16 cellular contexts compared by ENCODE assay signal in genomic region chr20:50130346-50130703, GRCh38. TPM values are rescaled to one million over a fixed set of nuclear protein-coding genes. Genes with fewer than 3 reads are reported as not detected.
DNase-seq lines count a peak whose midpoint lies in the region; ATAC-seq and TF ChIP-seq lines count a peak whose summit lies in the region.
"Had no signal": no experiment of that assay in that cellular context is flagged by ENCODE, and none has a peak within 500 bp of the region (broad histone marks: within the 10 kb centered on the region; RNA-seq: fewer than 3 reads in every experiment).

No MANE protein-coding gene starts in this region.

- H3K9me3 Mint-ChIP-seq in activated naive CD8-positive, alpha-beta T cell (ENCODE audit: low read depth): no peaks in the 10 kb centered on the region
- H3K9me3 Mint-ChIP-seq in activated naive CD8-positive, alpha-beta T cell treated with anti-CD3 and anti-CD28 coated beads for 36 hours: no peaks in the 10 kb centered on the region
- no peaks in the 10 kb centered on the region for H3K9me3 Mint-ChIP-seq in activated T-helper 2 cell treated with anti-CD3 and anti-CD28 coated beads, Interferon-gamma antibody, Interleukin-2, Interleukin-4, amounts not matched to agents 10 μg/mL and 5 μg/mL and 100 μg/mL, durations not matched to agents 14 hours and 24 hours and 36 hours
- H3K9me3 Mint-ChIP-seq: naive B cell had no signal

- peaks cover 2% of the 10 kb centered on the region for H3K36me3 Mint-ChIP-seq in activated naive CD8-positive, alpha-beta T cell
- peaks cover 16% of the 10 kb centered on the region for H3K36me3 Mint-ChIP-seq in activated naive CD8-positive, alpha-beta T cell treated with anti-CD3 and anti-CD28 coated beads for 36 hours
- peaks cover 55% of the 10 kb centered on the region for H3K36me3 Mint-ChIP-seq in activated T-helper 2 cell treated with anti-CD3 and anti-CD28 coated beads, Interferon-gamma antibody, Interleukin-2, Interleukin-4, amounts not matched to agents 10 μg/mL and 5 μg/mL and 100 μg/mL, durations not matched to agents 14 hours and 24 hours and 36 hours (ENCODE audit: low read depth)

- peaks cover 3% of the 10 kb centered on the region for H3K4me1 Mint-ChIP-seq in activated naive CD8-positive, alpha-beta T cell (ENCODE audit: low read depth)
- H3K4me1 Mint-ChIP-seq in activated naive CD8-positive, alpha-beta T cell treated with anti-CD3 and anti-CD28 coated beads for 36 hours: no peaks in the 10 kb centered on the region
- H3K4me1 Mint-ChIP-seq in activated T-helper 2 cell treated with anti-CD3 and anti-CD28 coated beads, Interferon-gamma antibody, Interleukin-2, Interleukin-4, amounts not matched to agents 10 μg/mL and 5 μg/mL and 100 μg/mL, durations not matched to agents 14 hours and 24 hours and 36 hours (ENCODE audit: low read depth): peaks cover 3% of the 10 kb centered on the region

- no peaks in the 10 kb centered on the region for H3K9me3 ChIP-seq in gastroesophageal sphincter
- H3K9me3 ChIP-seq in stomach smooth muscle (ENCODE audit: control insufficient read depth in 2 of 2, low read length in 2 of 2): no peaks in the 10 kb centered on the region
- H3K9me3 ChIP-seq: body of pancreas, spleen had no signal

- H3K27ac Mint-ChIP-seq in activated naive CD8-positive, alpha-beta T cell: peak overlapping the region; percentile 28
- H3K27ac Mint-ChIP-seq in activated naive CD8-positive, alpha-beta T cell treated with anti-CD3 and anti-CD28 coated beads for 36 hours: no peak overlapping the region
- no peak overlapping the region for H3K27ac Mint-ChIP-seq in activated T-helper 2 cell treated with anti-CD3 and anti-CD28 coated beads, Interferon-gamma antibody, Interleukin-2, Interleukin-4, amounts not matched to agents 10 μg/mL and 5 μg/mL and 100 μg/mL, durations not matched to agents 14 hours and 24 hours and 36 hours

- no peak for ATAC-seq in gastroesophageal sphincter
- ATAC-seq: body of pancreas had no signal

- H3K4me1 ChIP-seq in gastroesophageal sphincter: peaks cover 4 to 83% (median 12%) of the 10 kb centered on the region in 3 donors
- peaks cover 69% of the 10 kb centered on the region for H3K4me1 ChIP-seq in stomach smooth muscle (ENCODE audit: control insufficient read depth, insufficient read depth, low read length)

- H3K27ac ChIP-seq in RWPE1: peak overlapping the region; percentile 62
- peak overlapping the region; percentile 51 to 89 (median 84) for H3K27ac ChIP-seq in gastroesophageal sphincter
- peak overlapping the region; percentile 96 for H3K27ac ChIP-seq in stomach smooth muscle (ENCODE audit: low read length)
- H3K27ac ChIP-seq: body of pancreas, spleen had no signal

- no peaks in the 10 kb centered on the region for H3K27me3 ChIP-seq in gastroesophageal sphincter
- H3K27me3 ChIP-seq in stomach smooth muscle (ENCODE audit: control insufficient read depth in 1 of 2, insufficient read depth in 2 of 2, low read length in 2 of 2): no peaks in the 10 kb centered on the region
- H3K27me3 ChIP-seq: body of pancreas, spleen had no signal

- POLR2A ChIA-PET in RWPE1 (lab: Yijun Ruan, JAX; ENCODE audit: low non-redundant PET): no interaction called here

- intact Hi-C loops in activated T-helper 2 cell treated with anti-CD3 and anti-CD28 coated beads, Interferon-gamma antibody, Interleukin-2, Interleukin-4, amounts not matched to agents 10 μg/mL and 5 μg/mL and 100 μg/mL, durations not matched to agents 14 hours and 24 hours and 36 hours (cut with micrococcal nuclease): no loop called here

- H3K4me3 Mint-ChIP-seq in activated naive CD8-positive, alpha-beta T cell: no peak overlapping the region
- H3K4me3 Mint-ChIP-seq in activated naive CD8-positive, alpha-beta T cell treated with anti-CD3 and anti-CD28 coated beads for 36 hours: no peak overlapping the region
- H3K4me3 Mint-ChIP-seq in activated T-helper 2 cell treated with anti-CD3 and anti-CD28 coated beads, Interferon-gamma antibody, Interleukin-2, Interleukin-4, amounts not matched to agents 10 μg/mL and 5 μg/mL and 100 μg/mL, durations not matched to agents 14 hours and 24 hours and 36 hours (ENCODE audit: low read depth): no peak overlapping the region
- H3K4me3 Mint-ChIP-seq: naive B cell had no signal

- H3K36me3 ChIP-seq in gastroesophageal sphincter (peaks cover 0 to 77% of the 10 kb centered on the region in 2 donors), stomach smooth muscle (ENCODE audit: control insufficient read depth in 2 of 2, insufficient read depth in 2 of 2, low read length in 2 of 2) (peaks cover 26 to 35% of the 10 kb centered on the region in 2 donors)

- H3K9ac ChIP-seq in stomach smooth muscle (ENCODE audit: low read length in 2 of 2): peak overlapping the region; percentile 70 to 79

- TF ChIP-seq EP300 in gastroesophageal sphincter (IDR thresholded peaks at IDR 0.05): no peak

- 43% methylated on average over 1 of the region's 1 CpG; no CpG with 5 or more reads in 1 of the 2 donors for WGBS in gastroesophageal sphincter (ENCODE audit: low coverage in 1 of 2), 2 donors

- CTCF ChIA-PET in RWPE1 (lab: Yijun Ruan, JAX): no interaction called here

- DNase-seq in activated naive CD8-positive, alpha-beta T cell treated with anti-CD3 and anti-CD28 coated beads for 36 hours: no peak
- DNase-seq in RWPE1 (ENCODE audit: low spot score) (no peak), activated gamma-delta T cell (lab: John Stamatoyannopoulos, UW) (no peak), NCI-H526 treated with DMSO at 0.1 percent for 48 hours (lab: John Stamatoyannopoulos, UW) (no peak)
- no peak for DNase-seq in activated T-helper 2 cell treated with anti-CD3 and anti-CD28 coated beads, Interferon-gamma antibody, Interleukin-2, Interleukin-4, amounts not matched to agents 10 μg/mL and 5 μg/mL and 100 μg/mL, durations not matched to agents 14 hours and 24 hours and 36 hours (ENCODE audit: low spot score)
- DNase-seq: activated CD4-positive, alpha-beta T cell treated with anti-CD3 and anti-CD28 coated beads, Interleukin-2, amount 50 U/mL, for 1 hour; activated naive CD4-positive, alpha-beta T cell treated with anti-CD3 and anti-CD28 coated beads, Interleukin-2, amount 50 U/mL, for 16 hours; body of pancreas; naive B cell; NCI-H187 treated with DMSO at 0.1 percent for 48 hours; NCI-H446; NK-92 treated with Interleukin-12 subunit alpha and Interleukin-12 subunit beta, amount 100 ng/mL, for 24 hours; spleen had no signal

- no peak for TF ChIP-seq POLR2A in gastroesophageal sphincter (IDR thresholded peaks at IDR 0.05)

- H3K4me3 ChIP-seq in gastroesophageal sphincter: peak overlapping the region in 1 of 2 donors; percentile 29
- peak overlapping the region; percentile 71 to 91 for H3K4me3 ChIP-seq in stomach smooth muscle (ENCODE audit: low read length in 2 of 2)
- H3K4me3 ChIP-seq: body of pancreas, spleen had no signal

- TF ChIP-seq CTCF in RWPE1 (conservative IDR thresholded peaks at IDR 0.05; ENCODE audit: low read depth): no peak
- TF ChIP-seq CTCF in gastroesophageal sphincter (IDR thresholded peaks at IDR 0.05): no peak

- H3K27me3 Mint-ChIP-seq in activated naive CD8-positive, alpha-beta T cell: no peaks in the 10 kb centered on the region
- no peaks in the 10 kb centered on the region for H3K27me3 Mint-ChIP-seq in activated naive CD8-positive, alpha-beta T cell treated with anti-CD3 and anti-CD28 coated beads for 36 hours
- H3K27me3 Mint-ChIP-seq in activated T-helper 2 cell treated with anti-CD3 and anti-CD28 coated beads, Interferon-gamma antibody, Interleukin-2, Interleukin-4, amounts not matched to agents 10 μg/mL and 5 μg/mL and 100 μg/mL, durations not matched to agents 14 hours and 24 hours and 36 hours (ENCODE audit: low read depth): no peaks in the 10 kb centered on the region
- H3K27me3 Mint-ChIP-seq: naive B cell had no signal

RNA-seq across cellular contexts. Expression of gene UBE2V1, which starts 17.4 kb away (rescaled TPM):
- 100 to 1,000 TPM; 150 to 156 TPM for total RNA-seq in activated naive CD8-positive, alpha-beta T cell treated with anti-CD3 and anti-CD28 coated beads for 36 hours
- 100 to 1,000 TPM in 2 of 4 donors, 10 to 100 TPM in 2; 69.3 to 110 (median 87.9) TPM for total RNA-seq in gastroesophageal sphincter
- total RNA-seq in activated T-helper 2 cell treated with anti-CD3 and anti-CD28 coated beads, Interferon-gamma antibody, Interleukin-2, Interleukin-4, amounts not matched to agents 10 μg/mL and 5 μg/mL and 100 μg/mL, durations not matched to agents 14 hours and 24 hours and 36 hours: 158 and 174 TPM in 2 replicates

RNA-seq across cellular contexts. Expression of gene PEDS1, which starts 23.2 kb away (rescaled TPM):
- total RNA-seq in activated naive CD8-positive, alpha-beta T cell treated with anti-CD3 and anti-CD28 coated beads for 36 hours: 10 to 100 TPM; 17.4 to 19.3 TPM
- total RNA-seq in gastroesophageal sphincter: 10 to 100 TPM; 24.1 to 46.3 (median 31.8) TPM
- total RNA-seq in activated T-helper 2 cell treated with anti-CD3 and anti-CD28 coated beads, Interferon-gamma antibody, Interleukin-2, Interleukin-4, amounts not matched to agents 10 μg/mL and 5 μg/mL and 100 μg/mL, durations not matched to agents 14 hours and 24 hours and 36 hours: 26.5 and 29.5 TPM in 2 replicates
